1 cellular context compared by ENCODE assay signal in the genomic region with DNA sequence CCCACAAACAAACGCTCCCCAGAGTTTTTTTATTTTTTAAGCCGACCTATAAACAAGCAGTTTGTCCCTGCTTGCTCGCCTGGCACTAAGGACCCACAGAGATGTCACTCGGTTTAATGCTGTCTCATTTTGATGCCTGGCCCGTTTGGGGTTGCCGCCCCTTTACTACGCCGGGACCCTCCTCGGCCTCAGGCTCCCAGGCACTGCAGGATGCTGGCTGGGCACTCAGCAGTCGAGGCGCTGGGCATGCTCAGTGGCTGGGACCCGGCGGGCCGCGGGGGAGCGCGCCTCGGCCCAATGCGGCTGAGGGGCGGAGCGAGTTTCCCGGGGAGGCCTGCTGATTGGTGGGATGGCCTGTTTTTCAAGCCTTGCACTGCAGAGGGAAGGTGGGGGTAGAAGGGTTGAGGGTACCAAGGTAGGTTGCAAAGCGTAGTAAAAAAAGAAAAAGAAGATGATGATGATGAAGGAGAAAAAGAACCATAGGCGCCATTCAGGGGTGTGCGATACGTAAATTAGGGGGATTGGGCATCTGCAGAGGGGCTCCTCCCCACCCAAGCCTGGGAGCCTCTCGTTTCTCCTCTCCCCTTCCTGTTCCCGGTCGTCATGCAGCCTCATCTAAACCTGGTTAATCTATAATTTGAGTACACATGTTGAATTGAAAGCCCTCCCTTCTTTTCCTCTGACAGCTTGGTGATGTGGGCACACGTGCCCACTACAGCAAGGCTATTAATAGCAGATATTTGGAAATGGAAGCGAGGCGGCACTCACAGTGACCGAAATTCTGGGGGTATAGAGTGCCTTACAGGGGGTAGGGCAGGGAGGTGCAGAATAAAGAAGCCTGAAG.
TF ChIP-seq lines count a peak whose summit lies in the region.

No MANE protein-coding gene starts in this region.

TF ChIP-seq in HepG2, 621 proteins besides CTCF, POLR2A, EP300 and RAD21 (continued from another document and continues in another):
- TF ChIP-seq, protein P1, sequence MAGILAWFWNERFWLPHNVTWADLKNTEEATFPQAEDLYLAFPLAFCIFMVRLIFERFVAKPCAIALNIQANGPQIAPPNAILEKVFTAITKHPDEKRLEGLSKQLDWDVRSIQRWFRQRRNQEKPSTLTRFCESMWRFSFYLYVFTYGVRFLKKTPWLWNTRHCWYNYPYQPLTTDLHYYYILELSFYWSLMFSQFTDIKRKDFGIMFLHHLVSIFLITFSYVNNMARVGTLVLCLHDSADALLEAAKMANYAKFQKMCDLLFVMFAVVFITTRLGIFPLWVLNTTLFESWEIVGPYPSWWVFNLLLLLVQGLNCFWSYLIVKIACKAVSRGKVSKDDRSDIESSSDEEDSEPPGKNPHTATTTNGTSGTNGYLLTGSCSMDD (CRISPR knock-in tag; IDR thresholded peaks at IDR 0.05), result no peak
- no peak for TF ChIP-seq SYNCRIP (IDR thresholded peaks at IDR 0.05; ENCODE audit: insufficient read depth, low read depth, low read length)
- no peak for TF ChIP-seq ZNF431 (CRISPR knock-in tag; IDR thresholded peaks at IDR 0.05; ENCODE audit: borderline replicate concordance, low read depth)
- TF ChIP-seq ZNF180 (CRISPR knock-in tag; IDR thresholded peaks at IDR 0.05; ENCODE audit: borderline replicate concordance, low read depth), result no peak
- 0 out of 2 replicates have a peak, but pooled peaks have one; percentile 56 for TF ChIP-seq SMYD3 (CRISPR knock-in tag; IDR thresholded peaks at IDR 0.05)
- no peak for TF ChIP-seq FOXP1 (IDR thresholded peaks at IDR 0.05)
- peak; percentile 8; the same call in 1 of the 2 replicates for TF ChIP-seq FOXP1 (CRISPR knock-in tag; IDR thresholded peaks at IDR 0.05)
- TF ChIP-seq MIER2 (CRISPR knock-in tag; IDR thresholded peaks at IDR 0.05), result no peak
- TF ChIP-seq, protein P2, sequence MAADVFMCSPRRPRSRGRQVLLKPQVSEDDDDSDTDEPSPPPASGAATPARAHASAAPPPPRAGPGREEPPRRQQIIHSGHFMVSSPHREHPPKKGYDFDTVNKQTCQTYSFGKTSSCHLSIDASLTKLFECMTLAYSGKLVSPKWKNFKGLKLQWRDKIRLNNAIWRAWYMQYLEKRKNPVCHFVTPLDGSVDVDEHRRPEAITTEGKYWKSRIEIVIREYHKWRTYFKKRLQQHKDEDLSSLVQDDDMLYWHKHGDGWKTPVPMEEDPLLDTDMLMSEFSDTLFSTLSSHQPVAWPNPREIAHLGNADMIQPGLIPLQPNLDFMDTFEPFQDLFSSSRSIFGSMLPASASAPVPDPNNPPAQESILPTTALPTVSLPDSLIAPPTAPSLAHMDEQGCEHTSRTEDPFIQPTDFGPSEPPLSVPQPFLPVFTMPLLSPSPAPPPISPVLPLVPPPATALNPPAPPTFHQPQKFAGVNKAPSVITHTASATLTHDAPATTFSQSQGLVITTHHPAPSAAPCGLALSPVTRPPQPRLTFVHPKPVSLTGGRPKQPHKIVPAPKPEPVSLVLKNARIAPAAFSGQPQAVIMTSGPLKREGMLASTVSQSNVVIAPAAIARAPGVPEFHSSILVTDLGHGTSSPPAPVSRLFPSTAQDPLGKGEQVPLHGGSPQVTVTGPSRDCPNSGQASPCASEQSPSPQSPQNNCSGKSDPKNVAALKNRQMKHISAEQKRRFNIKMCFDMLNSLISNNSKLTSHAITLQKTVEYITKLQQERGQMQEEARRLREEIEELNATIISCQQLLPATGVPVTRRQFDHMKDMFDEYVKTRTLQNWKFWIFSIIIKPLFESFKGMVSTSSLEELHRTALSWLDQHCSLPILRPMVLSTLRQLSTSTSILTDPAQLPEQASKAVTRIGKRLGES (CRISPR knock-in tag; IDR thresholded peaks at IDR 0.05; ENCODE audit: borderline replicate concordance), result no peak
- TF ChIP-seq, protein P3, sequence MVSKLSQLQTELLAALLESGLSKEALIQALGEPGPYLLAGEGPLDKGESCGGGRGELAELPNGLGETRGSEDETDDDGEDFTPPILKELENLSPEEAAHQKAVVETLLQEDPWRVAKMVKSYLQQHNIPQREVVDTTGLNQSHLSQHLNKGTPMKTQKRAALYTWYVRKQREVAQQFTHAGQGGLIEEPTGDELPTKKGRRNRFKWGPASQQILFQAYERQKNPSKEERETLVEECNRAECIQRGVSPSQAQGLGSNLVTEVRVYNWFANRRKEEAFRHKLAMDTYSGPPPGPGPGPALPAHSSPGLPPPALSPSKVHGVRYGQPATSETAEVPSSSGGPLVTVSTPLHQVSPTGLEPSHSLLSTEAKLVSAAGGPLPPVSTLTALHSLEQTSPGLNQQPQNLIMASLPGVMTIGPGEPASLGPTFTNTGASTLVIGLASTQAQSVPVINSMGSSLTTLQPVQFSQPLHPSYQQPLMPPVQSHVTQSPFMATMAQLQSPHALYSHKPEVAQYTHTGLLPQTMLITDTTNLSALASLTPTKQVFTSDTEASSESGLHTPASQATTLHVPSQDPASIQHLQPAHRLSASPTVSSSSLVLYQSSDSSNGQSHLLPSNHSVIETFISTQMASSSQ (IDR thresholded peaks at IDR 0.05; ENCODE audit: low read depth), result peak; percentile 81
- TF ChIP-seq, protein P3 (CRISPR knock-in tag; IDR thresholded peaks at IDR 0.05; ENCODE audit: borderline replicate concordance), result peak; percentile 14; the same call in 1 of the 2 replicates
- no peak for TF ChIP-seq STAG1 (CRISPR knock-in tag; IDR thresholded peaks at IDR 0.05)
- peak; percentile 64; the same call in 1 of the 2 replicates for TF ChIP-seq MEIS2 (CRISPR knock-in tag; IDR thresholded peaks at IDR 0.05)
- peak; percentile 63 for TF ChIP-seq TAF15 (IDR thresholded peaks at IDR 0.05; ENCODE audit: low read depth, low read length, poor library complexity, severe bottlenecking)
- TF ChIP-seq NCOA1 (CRISPR knock-in tag; IDR thresholded peaks at IDR 0.05), result 0 out of 2 replicates have a peak, but pooled peaks have one; percentile 52
- TF ChIP-seq ZNF841 (CRISPR knock-in tag; IDR thresholded peaks at IDR 0.05; ENCODE audit: borderline replicate concordance), result no peak
- no peak for TF ChIP-seq SP140L (CRISPR knock-in tag; IDR thresholded peaks at IDR 0.05; ENCODE audit: borderline replicate concordance)
- TF ChIP-seq, protein P4, sequence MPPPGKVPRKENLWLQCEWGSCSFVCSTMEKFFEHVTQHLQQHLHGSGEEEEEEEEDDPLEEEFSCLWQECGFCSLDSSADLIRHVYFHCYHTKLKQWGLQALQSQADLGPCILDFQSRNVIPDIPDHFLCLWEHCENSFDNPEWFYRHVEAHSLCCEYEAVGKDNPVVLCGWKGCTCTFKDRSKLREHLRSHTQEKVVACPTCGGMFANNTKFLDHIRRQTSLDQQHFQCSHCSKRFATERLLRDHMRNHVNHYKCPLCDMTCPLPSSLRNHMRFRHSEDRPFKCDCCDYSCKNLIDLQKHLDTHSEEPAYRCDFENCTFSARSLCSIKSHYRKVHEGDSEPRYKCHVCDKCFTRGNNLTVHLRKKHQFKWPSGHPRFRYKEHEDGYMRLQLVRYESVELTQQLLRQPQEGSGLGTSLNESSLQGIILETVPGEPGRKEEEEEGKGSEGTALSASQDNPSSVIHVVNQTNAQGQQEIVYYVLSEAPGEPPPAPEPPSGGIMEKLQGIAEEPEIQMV (CRISPR knock-in tag; IDR thresholded peaks at IDR 0.05; ENCODE audit: low read depth), result no peak
- TF ChIP-seq FOXJ3 (CRISPR knock-in tag; IDR thresholded peaks at IDR 0.05; ENCODE audit: borderline replicate concordance), result no peak
- 0 out of 2 replicates have a peak, but pooled peaks have one; percentile 33 for TF ChIP-seq ZNF709 (CRISPR knock-in tag; IDR thresholded peaks at IDR 0.05)
- TF ChIP-seq, protein P5, sequence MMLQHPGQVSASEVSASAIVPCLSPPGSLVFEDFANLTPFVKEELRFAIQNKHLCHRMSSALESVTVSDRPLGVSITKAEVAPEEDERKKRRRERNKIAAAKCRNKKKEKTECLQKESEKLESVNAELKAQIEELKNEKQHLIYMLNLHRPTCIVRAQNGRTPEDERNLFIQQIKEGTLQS (CRISPR knock-in tag; IDR thresholded peaks at IDR 0.05), result no peak
- TF ChIP-seq, protein P6, sequence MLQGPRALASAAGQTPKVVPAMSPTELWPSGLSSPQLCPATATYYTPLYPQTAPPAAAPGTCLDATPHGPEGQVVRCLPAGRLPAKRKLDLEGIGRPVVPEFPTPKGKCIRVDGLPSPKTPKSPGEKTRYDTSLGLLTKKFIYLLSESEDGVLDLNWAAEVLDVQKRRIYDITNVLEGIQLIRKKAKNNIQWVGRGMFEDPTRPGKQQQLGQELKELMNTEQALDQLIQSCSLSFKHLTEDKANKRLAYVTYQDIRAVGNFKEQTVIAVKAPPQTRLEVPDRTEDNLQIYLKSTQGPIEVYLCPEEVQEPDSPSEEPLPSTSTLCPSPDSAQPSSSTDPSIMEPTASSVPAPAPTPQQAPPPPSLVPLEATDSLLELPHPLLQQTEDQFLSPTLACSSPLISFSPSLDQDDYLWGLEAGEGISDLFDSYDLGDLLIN (CRISPR knock-in tag; IDR thresholded peaks at IDR 0.05; ENCODE audit: borderline replicate concordance), result 0 out of 2 replicates have a peak, but pooled peaks have one; percentile 22
- no peak for TF ChIP-seq HNRNPUL1 (IDR thresholded peaks at IDR 0.05; ENCODE audit: low read depth, low read length)
- TF ChIP-seq, protein P7, sequence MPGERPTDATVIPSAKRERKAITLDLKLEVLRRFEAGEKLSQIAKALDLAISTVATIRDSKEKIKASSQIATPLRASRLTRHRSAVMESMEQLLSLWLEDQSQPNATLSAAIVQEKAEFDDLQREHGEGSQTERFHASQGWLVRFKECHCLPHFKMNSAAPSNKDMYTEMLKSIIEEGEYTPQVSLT (CRISPR knock-in tag; IDR thresholded peaks at IDR 0.05; ENCODE audit: borderline replicate concordance, low read depth), result no peak
- TF ChIP-seq PTBP1 (IDR thresholded peaks at IDR 0.05; ENCODE audit: low read depth, low read length, poor library complexity, severe bottlenecking), result no peak
- TF ChIP-seq ZMAT3 (CRISPR knock-in tag; conservative IDR thresholded peaks at IDR 0.05), result 0 out of 2 replicates have a peak, but pooled peaks have one; percentile 40
- no peak for TF ChIP-seq ZNF577 (CRISPR knock-in tag; IDR thresholded peaks at IDR 0.05; ENCODE audit: borderline replicate concordance, low read depth)
- no peak for TF ChIP-seq RORA (CRISPR knock-in tag; IDR thresholded peaks at IDR 0.05)
- TF ChIP-seq ZSCAN25 (CRISPR knock-in tag; IDR thresholded peaks at IDR 0.05), result no peak
- TF ChIP-seq KLF11 (CRISPR knock-in tag; IDR thresholded peaks at IDR 0.05), result 0 out of 2 replicates have a peak, but pooled peaks have one; percentile 15
- no peak for TF ChIP-seq SETDB1 (CRISPR knock-in tag; IDR thresholded peaks at IDR 0.05; ENCODE audit: borderline replicate concordance)
- TF ChIP-seq MEF2D (CRISPR knock-in tag; IDR thresholded peaks at IDR 0.05), result peak; percentile 55; the same call in 1 of the 2 replicates
- TF ChIP-seq, protein P8, sequence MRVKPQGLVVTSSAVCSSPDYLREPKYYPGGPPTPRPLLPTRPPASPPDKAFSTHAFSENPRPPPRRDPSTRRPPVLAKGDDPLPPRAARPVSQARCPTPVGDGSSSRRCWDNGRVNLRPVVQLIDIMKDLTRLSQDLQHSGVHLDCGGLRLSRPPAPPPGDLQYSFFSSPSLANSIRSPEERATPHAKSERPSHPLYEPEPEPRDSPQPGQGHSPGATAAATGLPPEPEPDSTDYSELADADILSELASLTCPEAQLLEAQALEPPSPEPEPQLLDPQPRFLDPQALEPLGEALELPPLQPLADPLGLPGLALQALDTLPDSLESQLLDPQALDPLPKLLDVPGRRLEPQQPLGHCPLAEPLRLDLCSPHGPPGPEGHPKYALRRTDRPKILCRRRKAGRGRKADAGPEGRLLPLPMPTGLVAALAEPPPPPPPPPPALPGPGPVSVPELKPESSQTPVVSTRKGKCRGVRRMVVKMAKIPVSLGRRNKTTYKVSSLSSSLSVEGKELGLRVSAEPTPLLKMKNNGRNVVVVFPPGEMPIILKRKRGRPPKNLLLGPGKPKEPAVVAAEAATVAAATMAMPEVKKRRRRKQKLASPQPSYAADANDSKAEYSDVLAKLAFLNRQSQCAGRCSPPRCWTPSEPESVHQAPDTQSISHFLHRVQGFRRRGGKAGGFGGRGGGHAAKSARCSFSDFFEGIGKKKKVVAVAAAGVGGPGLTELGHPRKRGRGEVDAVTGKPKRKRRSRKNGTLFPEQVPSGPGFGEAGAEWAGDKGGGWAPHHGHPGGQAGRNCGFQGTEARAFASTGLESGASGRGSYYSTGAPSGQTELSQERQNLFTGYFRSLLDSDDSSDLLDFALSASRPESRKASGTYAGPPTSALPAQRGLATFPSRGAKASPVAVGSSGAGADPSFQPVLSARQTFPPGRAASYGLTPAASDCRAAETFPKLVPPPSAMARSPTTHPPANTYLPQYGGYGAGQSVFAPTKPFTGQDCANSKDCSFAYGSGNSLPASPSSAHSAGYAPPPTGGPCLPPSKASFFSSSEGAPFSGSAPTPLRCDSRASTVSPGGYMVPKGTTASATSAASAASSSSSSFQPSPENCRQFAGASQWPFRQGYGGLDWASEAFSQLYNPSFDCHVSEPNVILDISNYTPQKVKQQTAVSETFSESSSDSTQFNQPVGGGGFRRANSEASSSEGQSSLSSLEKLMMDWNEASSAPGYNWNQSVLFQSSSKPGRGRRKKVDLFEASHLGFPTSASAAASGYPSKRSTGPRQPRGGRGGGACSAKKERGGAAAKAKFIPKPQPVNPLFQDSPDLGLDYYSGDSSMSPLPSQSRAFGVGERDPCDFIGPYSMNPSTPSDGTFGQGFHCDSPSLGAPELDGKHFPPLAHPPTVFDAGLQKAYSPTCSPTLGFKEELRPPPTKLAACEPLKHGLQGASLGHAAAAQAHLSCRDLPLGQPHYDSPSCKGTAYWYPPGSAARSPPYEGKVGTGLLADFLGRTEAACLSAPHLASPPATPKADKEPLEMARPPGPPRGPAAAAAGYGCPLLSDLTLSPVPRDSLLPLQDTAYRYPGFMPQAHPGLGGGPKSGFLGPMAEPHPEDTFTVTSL (CRISPR knock-in tag; IDR thresholded peaks at IDR 0.05; ENCODE audit: borderline replicate concordance), result no peak
- TF ChIP-seq ZNF3 (CRISPR knock-in tag; IDR thresholded peaks at IDR 0.05), result no peak
- peak; percentile 1; the same call in 1 of the 2 replicates for TF ChIP-seq ZNF557 (CRISPR knock-in tag; IDR thresholded peaks at IDR 0.05)
- TF ChIP-seq MYNN (CRISPR knock-in tag; IDR thresholded peaks at IDR 0.05; ENCODE audit: low read depth), result peak; percentile 34; the same call in 1 of the 2 replicates
- no peak; a peak in 1 of 4 replicates for TF ChIP-seq KLF16 (CRISPR knock-in tag; IDR thresholded peaks at IDR 0.05)
